In the genomic region with DNA sequence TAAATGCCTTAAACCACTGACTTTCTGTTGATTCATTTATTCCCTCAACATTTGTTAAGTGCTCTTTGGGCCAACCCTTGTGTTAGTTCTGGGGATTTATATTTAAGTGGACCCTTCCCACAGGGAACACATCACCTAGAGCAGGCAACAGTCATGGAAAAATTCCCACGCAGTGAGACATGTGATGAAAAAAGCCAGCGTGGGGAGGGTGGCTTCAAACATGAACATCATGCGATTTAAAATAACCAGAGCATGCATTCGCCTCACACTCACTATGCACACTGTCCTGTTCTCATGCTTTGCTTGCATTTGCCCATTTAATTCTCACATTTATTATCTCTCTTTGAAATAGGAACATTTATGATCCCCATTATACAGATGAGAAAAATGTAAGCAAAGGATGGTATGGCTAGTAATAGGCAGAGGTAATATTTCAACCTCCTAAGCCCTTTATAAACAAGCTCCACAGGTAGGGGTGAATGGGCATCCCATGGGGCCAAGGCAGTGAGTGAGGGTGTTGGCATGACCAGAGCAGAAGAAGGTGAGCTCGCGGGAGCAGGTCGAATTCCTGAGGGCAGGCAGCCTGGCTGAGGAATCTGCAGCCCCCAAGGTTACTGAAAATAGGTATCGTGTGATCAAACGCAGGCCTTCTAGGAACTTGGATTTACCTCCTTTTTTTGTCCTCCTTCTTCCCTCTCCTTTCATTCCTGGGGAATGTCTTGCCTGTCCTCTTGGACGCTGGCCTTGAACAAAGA, we compare ENCODE assay signal across 16 cellular contexts.
A peak's percentile ranks its signal among the peaks of the same experiment; 100 is the strongest.
DNase-seq lines count a peak whose midpoint lies in the region; ATAC-seq and TF ChIP-seq lines count a peak whose summit lies in the region.
"Had no signal": no experiment of that assay in that cellular context is flagged by ENCODE, and none has a peak within 500 bp of the region (broad histone marks: within the 10 kb centered on the region; RNA-seq: fewer than 3 reads in every experiment).

No MANE protein-coding gene starts in this region.

- WGBS in endodermal cell (ENCODE audit: insufficient coverage in 1 of 2, insufficient read length in 1 of 2), 2 experiments, result 89 to 91% methylated on average over 5 to 10 of the region's 10 CpGs

- no peak overlapping the region for H3K4me3 Mint-ChIP-seq in endodermal cell
- no peak overlapping the region for H3K4me3 Mint-ChIP-seq in neural progenitor cell
- no peak overlapping the region for H3K4me3 Mint-ChIP-seq in type B pancreatic cell
- H3K4me3 Mint-ChIP-seq: B cell; CD8-positive, alpha-beta memory T cell; GM23338; HFFc6 had no signal

- no peaks in the 10 kb centered on the region for H3K36me3 Mint-ChIP-seq in endodermal cell (ENCODE audit: low read depth)
- H3K36me3 Mint-ChIP-seq in neural progenitor cell, result peaks cover 2% of the 10 kb centered on the region
- H3K36me3 Mint-ChIP-seq in type B pancreatic cell, result no peaks in the 10 kb centered on the region
- H3K36me3 Mint-ChIP-seq: CD8-positive, alpha-beta memory T cell had no signal

- no peaks in the 10 kb centered on the region for H3K79me2 ChIP-seq in neural progenitor cell (ENCODE audit: low read depth)

- H3K27me3 Mint-ChIP-seq in endodermal cell (ENCODE audit: insufficient read depth) (no peaks in the 10 kb centered on the region), neural progenitor cell (ENCODE audit: insufficient read depth, low read depth) (peaks cover 19% of the 10 kb centered on the region), type B pancreatic cell (peaks cover 6% of the 10 kb centered on the region)

- H3K27ac Mint-ChIP-seq in endodermal cell, result no peak overlapping the region
- peak overlapping the region; percentile 11 for H3K27ac Mint-ChIP-seq in neural progenitor cell
- no peak overlapping the region for H3K27ac Mint-ChIP-seq in type B pancreatic cell
- H3K27ac Mint-ChIP-seq: B cell; CD8-positive, alpha-beta memory T cell; GM23338; HFFc6 had no signal

- ATAC-seq in GM19324 (IDR thresholded peaks at IDR 0.05; ENCODE audit: low FRiP score, unreplicated experiment) (no peak), HG02885 (IDR thresholded peaks at IDR 0.05; ENCODE audit: poor library complexity, unreplicated experiment) (no peak)
- ATAC-seq: GM23338, HepG2 had no signal

- no peaks in the 10 kb centered on the region for H3K36me3 ChIP-seq in BLaER1 treated with 17β-estradiol and CSF1 and Interleukin-3, amounts not matched to agents 10 nM and 100 nM
- no peaks in the 10 kb centered on the region for H3K36me3 ChIP-seq in endodermal cell (ENCODE audit: control insufficient read depth, insufficient read depth, low read length)
- H3K36me3 ChIP-seq in neural progenitor cell, result no peaks in the 10 kb centered on the region
- H3K36me3 ChIP-seq in effector memory CD4-positive, alpha-beta T cell (ENCODE audit: control insufficient read depth, insufficient read depth, low read length), result no peaks in the 10 kb centered on the region

- H2AFZ ChIP-seq in neural progenitor cell (replicated peaks), result no peak overlapping the region
- H2AFZ ChIP-seq: GM23338 had no signal

- peak overlapping the region in 6 of 11 experiments; percentile 35 to 54 (median 48); a peak in 6 of 22 replicates for H3K4me2 ChIP-seq in BLaER1 treated with 17β-estradiol and CSF1 and Interleukin-3, amounts not matched to agents 10 nM and 100 nM
- H3K4me2 ChIP-seq in neural progenitor cell, result no peak overlapping the region
- H3K4me2 ChIP-seq: GM23338 had no signal

- no peaks in the 10 kb centered on the region for H3K9me3 ChIP-seq in BLaER1 treated with 17β-estradiol and CSF1 and Interleukin-3, amounts not matched to agents 10 nM and 100 nM (replicated peaks in 1 of 11)
- H3K9me3 ChIP-seq in endodermal cell (ENCODE audit: control insufficient read depth, low read length), result no peaks in the 10 kb centered on the region
- no peaks in the 10 kb centered on the region for H3K9me3 ChIP-seq in neural progenitor cell (ENCODE audit: low read depth)
- no peaks in the 10 kb centered on the region for H3K9me3 ChIP-seq in effector memory CD4-positive, alpha-beta T cell (ENCODE audit: control insufficient read depth, low read length)
- H3K9me3 ChIP-seq: Caco-2 had no signal

- H3K4me1 Mint-ChIP-seq in endodermal cell (peaks cover 20% of the 10 kb centered on the region), neural progenitor cell (peaks cover 20% of the 10 kb centered on the region), type B pancreatic cell (ENCODE audit: unreplicated experiment) (peaks cover 26% of the 10 kb centered on the region)
- H3K4me1 Mint-ChIP-seq: B cell; CD8-positive, alpha-beta memory T cell had no signal

- no peaks in the 10 kb centered on the region for H3F3A ChIP-seq in neural progenitor cell (ENCODE audit: low read depth)

- H3K9me3 Mint-ChIP-seq in endodermal cell, result no peaks in the 10 kb centered on the region
- peaks cover 6% of the 10 kb centered on the region for H3K9me3 Mint-ChIP-seq in neural progenitor cell
- peaks cover 3% of the 10 kb centered on the region for H3K9me3 Mint-ChIP-seq in type B pancreatic cell

- no peak overlapping the region for H3K27ac ChIP-seq in BLaER1 treated with 17β-estradiol and CSF1 and Interleukin-3, amounts not matched to agents 10 nM and 100 nM
- H3K27ac ChIP-seq in endodermal cell (ENCODE audit: low read depth, low read length) (no peak overlapping the region), neural progenitor cell (no peak overlapping the region)
- H3K27ac ChIP-seq in effector memory CD4-positive, alpha-beta T cell (ENCODE audit: insufficient read depth, low read length, poor library complexity, severe bottlenecking), result no peak overlapping the region

- peaks cover 0 to 11% (median 8%) of the 10 kb centered on the region in 10 experiments; a peak in 14 of 20 replicates for H3K4me1 ChIP-seq in BLaER1 treated with 17β-estradiol and CSF1 and Interleukin-3, amounts not matched to agents 10 nM and 100 nM
- H3K4me1 ChIP-seq in endodermal cell (ENCODE audit: control insufficient read depth, insufficient read depth, low read length) (peaks cover 3% of the 10 kb centered on the region), neural progenitor cell (peaks cover 22% of the 10 kb centered on the region)
- H3K4me1 ChIP-seq in effector memory CD4-positive, alpha-beta T cell (ENCODE audit: control insufficient read depth, insufficient read depth, low read length, poor library complexity, severe bottlenecking), result no peaks in the 10 kb centered on the region

- TF ChIP-seq CTCF in endodermal cell (conservative IDR thresholded peaks at IDR 0.05), result no peak
- no peak for TF ChIP-seq CTCF in neural progenitor cell (IDR thresholded peaks at IDR 0.05)
- TF ChIP-seq CTCF in type B pancreatic cell (conservative IDR thresholded peaks at IDR 0.05), result no peak

- H3K4me3 ChIP-seq in BLaER1 treated with 17β-estradiol and CSF1 and Interleukin-3, amounts not matched to agents 10 nM and 100 nM, result no peak overlapping the region
- H3K4me3 ChIP-seq in endodermal cell (ENCODE audit: low read length), result no peak overlapping the region
- H3K4me3 ChIP-seq in neural progenitor cell, result no peak overlapping the region
- H3K4me3 ChIP-seq in effector memory CD4-positive, alpha-beta T cell (ENCODE audit: insufficient read depth, low read depth, low read length, poor library complexity, severe bottlenecking), result no peak overlapping the region
- H3K4me3 ChIP-seq: GM23338 had no signal

- no peaks in the 10 kb centered on the region for H4K20me1 ChIP-seq in BLaER1 treated with 17β-estradiol and CSF1 and Interleukin-3, amounts not matched to agents 10 nM and 100 nM
- H4K20me1 ChIP-seq in neural progenitor cell (ENCODE audit: low read depth), result no peaks in the 10 kb centered on the region

- DNase-seq in endodermal cell, result peak; percentile 59
- no peak for DNase-seq in neural progenitor cell (ENCODE audit: low spot score)
- DNase-seq in type B pancreatic cell (ENCODE audit: extremely low spot score, unreplicated experiment), result peak; percentile 32
- no peak for DNase-seq in effector memory CD4-positive, alpha-beta T cell
- DNase-seq: Caco-2; CD8-positive, alpha-beta memory T cell; DND-41; GDM1; HCEC 1CT; HFFc6 had no signal

- no peak overlapping the region for H3K9ac ChIP-seq in BLaER1 treated with 17β-estradiol and CSF1 and Interleukin-3, amounts not matched to agents 10 nM and 100 nM
- H3K9ac ChIP-seq in endodermal cell (ENCODE audit: extremely low read depth, low read length, poor library complexity, severe bottlenecking) (no peak overlapping the region), neural progenitor cell (no peak overlapping the region)

- no peaks in the 10 kb centered on the region for H3K27me3 ChIP-seq in BLaER1 treated with 17β-estradiol and CSF1 and Interleukin-3, amounts not matched to agents 10 nM and 100 nM
- H3K27me3 ChIP-seq in endodermal cell (ENCODE audit: control insufficient read depth, insufficient read depth, low read length, poor library complexity, severe bottlenecking), result no peaks in the 10 kb centered on the region
- no peaks in the 10 kb centered on the region for H3K27me3 ChIP-seq in neural progenitor cell
- H3K27me3 ChIP-seq in effector memory CD4-positive, alpha-beta T cell (replicated peaks; ENCODE audit: control insufficient read depth, insufficient read depth, low read length, poor library complexity, severe bottlenecking), result no peaks in the 10 kb centered on the region

Comparison
In these comparisons a context has a peak if more than half of its experiments do, and no peak if none do; other contexts are left out.
1. DNase-seq: peak in endodermal cell (single experiment) and type B pancreatic cell (single experiment); none in neural progenitor cell (single experiment) and effector memory CD4-positive, alpha-beta T cell (0 of 3).